ENCODE assay signal across 20 cellular contexts in genomic region chr1:39836595-39837110, GRCh38. TPM values are rescaled to one million over a fixed set of nuclear protein-coding genes. Genes with fewer than 3 reads are reported as not detected.
DNase-seq lines count a peak whose midpoint lies in the region; ATAC-seq, FAIRE-seq and TF ChIP-seq lines count a peak whose summit lies in the region.
"Had no signal": no experiment of that assay in that cellular context is flagged by ENCODE, and none has a peak within 500 bp of the region (broad histone marks: within the 10 kb centered on the region; RNA-seq: fewer than 3 reads in every experiment).

No MANE protein-coding gene starts in this region.

- H3K4me3 Mint-ChIP-seq in nephron progenitor cell = no peak overlapping the region
- H3K4me3 Mint-ChIP-seq: CD4-positive, CD25-positive, alpha-beta regulatory T cell; CD8-positive, alpha-beta memory T cell; H9 had no signal

- H3K4me1 ChIP-seq in body of pancreas (peaks cover 60% of the 10 kb centered on the region), small intestine (ENCODE audit: control insufficient read depth in 2 of 2, insufficient read depth in 1 of 2, low read depth in 1 of 2, low read length in 1 of 2) (no peaks in the 10 kb centered on the region)

- H3K9me3 ChIP-seq in body of pancreas (no peaks in the 10 kb centered on the region), small intestine (ENCODE audit: control insufficient read depth, low read depth) (no peaks in the 10 kb centered on the region)
- H3K9me3 ChIP-seq: BE2C had no signal

- H3K4me1 Mint-ChIP-seq in nephron progenitor cell = peaks cover 37% of the 10 kb centered on the region

- TF ChIP-seq CTCF in body of pancreas (IDR thresholded peaks at IDR 0.05) (no peak), nephron progenitor cell (IDR thresholded peaks at IDR 0.05) (no peak)

- H3K9me3 Mint-ChIP-seq in nephron progenitor cell = no peaks in the 10 kb centered on the region
- H3K9me3 Mint-ChIP-seq: CD4-positive, CD25-positive, alpha-beta regulatory T cell; CD8-positive, alpha-beta memory T cell; H9 had no signal

- peaks cover 55% of the 10 kb centered on the region for H3K36me3 Mint-ChIP-seq in nephron progenitor cell (ENCODE audit: low read depth)

- peak overlapping the region; percentile 3 for H3K27ac Mint-ChIP-seq in nephron progenitor cell
- H3K27ac Mint-ChIP-seq: CD4-positive, CD25-positive, alpha-beta regulatory T cell had no signal

- H3K27me3 ChIP-seq in body of pancreas (no peaks in the 10 kb centered on the region), small intestine (ENCODE audit: control insufficient read depth in 2 of 2, insufficient read depth in 2 of 2, low read length in 2 of 2) (no peaks in the 10 kb centered on the region)
- H3K27me3 ChIP-seq: BE2C had no signal

- peaks cover 0 to 7% of the 10 kb centered on the region in 2 donors for H3K36me3 ChIP-seq in body of pancreas (replicated peaks in 1 of 2; ENCODE audit: insufficient read depth in 1 of 2, low read depth in 2 of 2)
- peaks cover 4 to 11% of the 10 kb centered on the region in 2 donors for H3K36me3 ChIP-seq in small intestine (ENCODE audit: control insufficient read depth in 2 of 2, insufficient read depth in 2 of 2, low read length in 2 of 2)

- 28 to 37% methylated on average over 3 of the region's 3 CpGs for WGBS in body of pancreas, 2 donors
- 81 to 84% (median 83%) methylated on average over 3 of the region's 3 CpGs for WGBS in small intestine, 3 donors

- peak; percentile 11 for ATAC-seq in body of pancreas
- ATAC-seq: GM12878 had no signal

- intact Hi-C loops in body of pancreas (cut with DNase I) = no loop called here

- DNase-seq in NCI-H82 treated with DMSO at 0.1 percent for 48 hours (lab: John Stamatoyannopoulos, UW; ENCODE audit: unreplicated experiment) (peak; percentile 48), body of pancreas (no peak), nephron progenitor cell (no peak), small intestine (no peak), cerebellum (ENCODE audit: low spot score) (no peak), T-helper 2 cell (no peak)
- DNase-seq: ACHN; BE2C; C1 segment of cervical spinal cord; CD4-positive, CD25-positive, alpha-beta regulatory T cell; CD8-positive, alpha-beta memory T cell; COR-L47; DMS 273 treated with DMSO at 0.1 percent for 48 hours; DMS53; DND-41; EL; H9 had no signal

- TF ChIP-seq POLR2A in body of pancreas (IDR thresholded peaks at IDR 0.05) = no peak

- H3K4me3 ChIP-seq in body of pancreas = no peak overlapping the region
- H3K4me3 ChIP-seq in small intestine (ENCODE audit: low read depth in 1 of 2, low read length in 2 of 2) = no peak overlapping the region
- H3K4me3 ChIP-seq: GM12878 had no signal

- no peak for FAIRE-seq in small intestine (lab: Jason Lieb, UNC)
- FAIRE-seq: A204.1, GM12878, H1 had no signal

- H3K27me3 Mint-ChIP-seq in nephron progenitor cell (ENCODE audit: low read depth, poor library complexity) = peaks cover 4% of the 10 kb centered on the region
- H3K27me3 Mint-ChIP-seq: CD4-positive, CD25-positive, alpha-beta regulatory T cell; CD8-positive, alpha-beta memory T cell had no signal

- H3K27ac ChIP-seq in body of pancreas (peak overlapping the region; percentile 67 to 87 (median 78)), small intestine (ENCODE audit: low read depth in 1 of 2, low read length in 1 of 2) (no peak overlapping the region)

RNA-seq across cellular contexts. Expression of gene TRIT1, which starts 46.7 kb away (rescaled TPM):
- total RNA-seq in body of pancreas = 10 to 100 TPM; 15.8 to 30.7 TPM
- 10 to 100 TPM in 1 of 3 donors, 1 to 10 TPM in 2; 4.3 to 11.7 (median 6.9) TPM for polyA plus RNA-seq in small intestine
- 40.3 TPM for total RNA-seq in cerebellum

RNA-seq across cellular contexts. Expression of gene BMP8B, which starts 48.0 kb away (rescaled TPM):
- total RNA-seq in body of pancreas (1 to 10 TPM; 2.3 to 5.4 TPM), cerebellum (1.5 TPM)
- polyA plus RNA-seq in small intestine = 1 to 10 TPM; 1.0 to 8.1 (median 7.2) TPM

Comparison
In these comparisons a context has a peak if more than half of its experiments do, and no peak if none do; other contexts are left out.
1. H3K27ac ChIP-seq: peak in body of pancreas (4 of 4); none in small intestine (0 of 2).